In genomic region chr7:99588868-99589267, GRCh38 we compare ENCODE assay signal across 21 cellular contexts. TPM values are rescaled to one million over a fixed set of nuclear protein-coding genes. Genes with fewer than 3 reads are reported as not detected.
"Had no signal": no experiment of that assay in that cellular context is flagged by ENCODE, and none has a peak within 500 bp of the region (broad histone marks: within the 10 kb centered on the region; RNA-seq: fewer than 3 reads in every experiment).

No MANE protein-coding gene starts in this region.

- H3K4me1 ChIP-seq: heart left ventricle, neural progenitor cell, tibial artery, upper lobe of left lung, vagina had no signal

- H3K27ac Mint-ChIP-seq: naive thymus-derived CD8-positive, alpha-beta T cell; neural progenitor cell had no signal

- H3K4me3 ChIP-seq: dorsolateral prefrontal cortex, heart left ventricle, neural progenitor cell, ovary, smooth muscle cell, tibial artery, upper lobe of left lung, vagina had no signal

- H3K36me3 Mint-ChIP-seq: naive thymus-derived CD8-positive, alpha-beta T cell; neural progenitor cell had no signal

- ATAC-seq: heart left ventricle; naive thymus-derived CD8-positive, alpha-beta T cell; right cardiac atrium had no signal

- H3K27me3 Mint-ChIP-seq: naive thymus-derived CD8-positive, alpha-beta T cell had no signal

- H3K9me3 ChIP-seq: heart left ventricle, ovary, tibial artery, upper lobe of left lung, vagina had no signal

- H3K4me1 Mint-ChIP-seq: naive thymus-derived CD8-positive, alpha-beta T cell; neural progenitor cell had no signal

- DNase-seq: cortex of kidney; dorsolateral prefrontal cortex; effector CD8-positive, alpha-beta T cell; heart left ventricle; hippocampal formation; mesendoderm; naive thymus-derived CD8-positive, alpha-beta T cell; nucleus accumbens; ovary; right cardiac atrium; stimulated activated CD4-positive, alpha-beta T cell treated with anti-CD3 and anti-CD28 coated beads, Interleukin-2, amount 100 ng/mL, for 48 hours; stimulated activated naive CD4-positive, alpha-beta T cell treated with Interleukin-2 at 50 U/mL for 16 hours; tibial artery; upper lobe of left lung had no signal

- H3K27me3 ChIP-seq: dorsolateral prefrontal cortex, neural progenitor cell, ovary, upper lobe of left lung, vagina had no signal

- H3K36me3 ChIP-seq: heart left ventricle, neural progenitor cell, ovary, tibial artery, upper lobe of left lung, vagina had no signal

- H3K4me3 Mint-ChIP-seq: naive thymus-derived CD8-positive, alpha-beta T cell; neural progenitor cell had no signal

- H3K9me3 Mint-ChIP-seq: naive thymus-derived CD8-positive, alpha-beta T cell; neural progenitor cell had no signal

- H3K27ac ChIP-seq: dorsolateral prefrontal cortex, heart left ventricle, neural progenitor cell, ovary, tibial artery, upper lobe of left lung, vagina had no signal

RNA-seq across cellular contexts. Expression of gene TMEM225B, which starts 9.2 kb away (rescaled TPM):
- total RNA-seq: frontal cortex, glomerular endothelial cell, kidney epithelial cell, lung microvascular endothelial cell had no signal
